ENCODE assay signal across 8 cellular contexts in genomic region chr13:30463820-30464495, GRCh38. TPM values are rescaled to one million over a fixed set of nuclear protein-coding genes. Genes with fewer than 3 reads are reported as not detected.
DNase-seq lines count a peak whose midpoint lies in the region; ATAC-seq and TF ChIP-seq lines count a peak whose summit lies in the region.

No MANE protein-coding gene starts in this region.

- peak overlapping the region; percentile 78 for H3K27ac Mint-ChIP-seq in activated T-cell treated with anti-CD3 and anti-CD28 coated beads, Interleukin-2, amount 50 U/mL, for 72 hours
- peak overlapping the region; percentile 97 for H3K27ac Mint-ChIP-seq in nephron progenitor cell

- H3K36me3 Mint-ChIP-seq in activated T-cell treated with anti-CD3 and anti-CD28 coated beads, Interleukin-2, amount 50 U/mL, for 72 hours (ENCODE audit: insufficient read depth in 2 of 2): peaks cover 16 to 33% of the 10 kb centered on the region in 2 donors
- H3K36me3 Mint-ChIP-seq in nephron progenitor cell (ENCODE audit: low read depth): peaks cover 29% of the 10 kb centered on the region

- peak overlapping the region; percentile 81 to 93 for H3K4me3 Mint-ChIP-seq in activated T-cell treated with anti-CD3 and anti-CD28 coated beads, Interleukin-2, amount 50 U/mL, for 72 hours
- H3K4me3 Mint-ChIP-seq in nephron progenitor cell: peak overlapping the region; percentile 90

- H3K27me3 ChIP-seq in NT2/D1 (ENCODE audit: insufficient read depth, insufficient read length): no peaks in the 10 kb centered on the region

- ATAC-seq in HG02763 (IDR thresholded peaks at IDR 0.05; ENCODE audit: unreplicated experiment): peak; percentile 42
- peak; percentile 44 to 50 for ATAC-seq in activated T-cell treated with anti-CD3 and anti-CD28 coated beads, Interleukin-2, amount 50 U/mL, for 72 hours (replicated peaks in 1 of 2)

- H3K27me3 Mint-ChIP-seq in activated T-cell treated with anti-CD3 and anti-CD28 coated beads, Interleukin-2, amount 50 U/mL, for 72 hours (ENCODE audit: low read depth): no peaks in the 10 kb centered on the region
- peaks cover 4% of the 10 kb centered on the region for H3K27me3 Mint-ChIP-seq in nephron progenitor cell (ENCODE audit: low read depth, poor library complexity)

- no peak for TF ChIP-seq CTCF in nephron progenitor cell (IDR thresholded peaks at IDR 0.05)

- no peaks in the 10 kb centered on the region for H3K9me3 ChIP-seq in NT2/D1 (ENCODE audit: insufficient read depth, low read length)

- H3K4me3 ChIP-seq in NT2/D1 (ENCODE audit: insufficient read length, low read depth): peak overlapping the region; percentile 70

- H3K4me1 Mint-ChIP-seq in activated T-cell treated with anti-CD3 and anti-CD28 coated beads, Interleukin-2, amount 50 U/mL, for 72 hours (ENCODE audit: low read depth): peaks cover 57% of the 10 kb centered on the region
- H3K4me1 Mint-ChIP-seq in nephron progenitor cell: peaks cover 39% of the 10 kb centered on the region

- DNase-seq in NCI-H1092 treated with DMSO at 0.1 percent for 48 hours (lab: John Stamatoyannopoulos, UW) (peak; percentile 52), NCI-H1092 (lab: John Stamatoyannopoulos, UW) (no peak), NT2/D1 (ENCODE audit: low read depth, low spot score) (no peak), fibroblast of gingiva (ENCODE audit: low read depth) (peak; percentile 70), nephron progenitor cell (no peak)
- peak; percentile 84 to 85 for DNase-seq in activated T-cell treated with anti-CD3 and anti-CD28 coated beads, Interleukin-2, amount 50 U/mL, for 72 hours
- peak in 5 of 6 experiments; percentile 45 to 85 (median 70) for DNase-seq in stimulated activated naive CD4-positive, alpha-beta T cell (lab: John Stamatoyannopoulos, UW)

- peak overlapping the region; percentile 86 for H3K9ac ChIP-seq in NT2/D1 (ENCODE audit: insufficient read length, low read depth)

- peaks cover 35% of the 10 kb centered on the region for H3K36me3 ChIP-seq in NT2/D1 (ENCODE audit: insufficient read depth, insufficient read length, low read length)

- no peaks in the 10 kb centered on the region for H3K4me1 ChIP-seq in NT2/D1 (ENCODE audit: insufficient read depth, insufficient read length)

- H3K9me3 Mint-ChIP-seq in activated T-cell treated with anti-CD3 and anti-CD28 coated beads, Interleukin-2, amount 50 U/mL, for 72 hours: no peaks in the 10 kb centered on the region
- no peaks in the 10 kb centered on the region for H3K9me3 Mint-ChIP-seq in nephron progenitor cell

RNA-seq across cellular contexts. Expression of gene HMGB1, which starts 1.8 kb away (rescaled TPM):
- total RNA-seq in activated T-cell treated with anti-CD3 and anti-CD28 coated beads, Interleukin-2, amount 50 U/mL, for 72 hours: 100 to 1,000 TPM; 418 to 596 TPM

RNA-seq across cellular contexts. Expression of gene UBE2L5, which starts 41.7 kb away (rescaled TPM):
- total RNA-seq in activated T-cell treated with anti-CD3 and anti-CD28 coated beads, Interleukin-2, amount 50 U/mL, for 72 hours: not detected

Comparison
In these comparisons a context has a peak if more than half of its experiments do, and no peak if none do; other contexts are left out.
1. DNase-seq: peak in NCI-H1092 treated with DMSO at 0.1 percent for 48 hours (single experiment), activated T-cell treated with anti-CD3 and anti-CD28 coated beads, Interleukin-2, amount 50 U/mL, for 72 hours (2 of 2), fibroblast of gingiva (single experiment) and stimulated activated naive CD4-positive, alpha-beta T cell (5 of 6); none in NCI-H1092 (single experiment), NT2/D1 (single experiment) and nephron progenitor cell (single experiment).